ENCODE assay signal across 3 cellular contexts in genomic region chr2:70243804-70244584, GRCh38.
TF ChIP-seq lines count a peak whose summit lies in the region.

No MANE protein-coding gene starts in this region.

TF ChIP-seq in SK-N-SH, 30 proteins besides CTCF, POLR2A, EP300 and RAD21:
- no peak for TF ChIP-seq SIN3A (IDR thresholded peaks at IDR 0.05; ENCODE audit: borderline replicate concordance, low read depth, low read length)
- no peak for TF ChIP-seq EZH2phosphoT487 (IDR thresholded peaks at IDR 0.05; ENCODE audit: borderline replicate concordance, low read depth)
- TF ChIP-seq NFIC (IDR thresholded peaks at IDR 0.05; ENCODE audit: borderline replicate concordance): no peak
- no peak for TF ChIP-seq POLR2AphosphoS5 (IDR thresholded peaks at IDR 0.05; ENCODE audit: low read depth, low read length)
- no peak for TF ChIP-seq RFX5 (IDR thresholded peaks at IDR 0.05; ENCODE audit: low read length)
- TF ChIP-seq RCOR1 (IDR thresholded peaks at IDR 0.05; ENCODE audit: low read length): no peak
- no peak for TF ChIP-seq JUND (IDR thresholded peaks at IDR 0.05)
- no peak for TF ChIP-seq GATA2 (CRISPR knock-in tag; IDR thresholded peaks at IDR 0.05)
- no peak for TF ChIP-seq ELF1 (IDR thresholded peaks at IDR 0.05)
- TF ChIP-seq FOXM1 (IDR thresholded peaks at IDR 0.05; ENCODE audit: low read depth): no peak
- TF ChIP-seq, protein P1, sequence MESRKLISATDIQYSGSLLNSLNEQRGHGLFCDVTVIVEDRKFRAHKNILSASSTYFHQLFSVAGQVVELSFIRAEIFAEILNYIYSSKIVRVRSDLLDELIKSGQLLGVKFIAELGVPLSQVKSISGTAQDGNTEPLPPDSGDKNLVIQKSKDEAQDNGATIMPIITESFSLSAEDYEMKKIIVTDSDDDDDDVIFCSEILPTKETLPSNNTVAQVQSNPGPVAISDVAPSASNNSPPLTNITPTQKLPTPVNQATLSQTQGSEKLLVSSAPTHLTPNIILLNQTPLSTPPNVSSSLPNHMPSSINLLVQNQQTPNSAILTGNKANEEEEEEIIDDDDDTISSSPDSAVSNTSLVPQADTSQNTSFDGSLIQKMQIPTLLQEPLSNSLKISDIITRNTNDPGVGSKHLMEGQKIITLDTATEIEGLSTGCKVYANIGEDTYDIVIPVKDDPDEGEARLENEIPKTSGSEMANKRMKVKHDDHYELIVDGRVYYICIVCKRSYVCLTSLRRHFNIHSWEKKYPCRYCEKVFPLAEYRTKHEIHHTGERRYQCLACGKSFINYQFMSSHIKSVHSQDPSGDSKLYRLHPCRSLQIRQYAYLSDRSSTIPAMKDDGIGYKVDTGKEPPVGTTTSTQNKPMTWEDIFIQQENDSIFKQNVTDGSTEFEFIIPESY (IDR thresholded peaks at IDR 0.05; ENCODE audit: borderline replicate concordance, low read depth): no peak
- TF ChIP-seq CHD2 (IDR thresholded peaks at IDR 0.05; ENCODE audit: low read length, partially characterized antibody): no peak
- no peak for TF ChIP-seq FOXJ3 (CRISPR knock-in tag; IDR thresholded peaks at IDR 0.05)
- TF ChIP-seq USF2 (IDR thresholded peaks at IDR 0.05; ENCODE audit: borderline replicate concordance, low read depth, low read length): no peak
- TF ChIP-seq YY1 (IDR thresholded peaks at IDR 0.05; ENCODE audit: low read depth): no peak
- TF ChIP-seq GABPA (IDR thresholded peaks at IDR 0.05; ENCODE audit: low read depth): no peak
- TF ChIP-seq USF1 (IDR thresholded peaks at IDR 0.05; ENCODE audit: borderline replicate concordance, low read depth): no peak
- no peak for TF ChIP-seq RXRA (IDR thresholded peaks at IDR 0.05; ENCODE audit: borderline replicate concordance, low read depth)
- TF ChIP-seq SMC3 (IDR thresholded peaks at IDR 0.05; ENCODE audit: low read depth, low read length): no peak
- no peak for TF ChIP-seq MEF2A (IDR thresholded peaks at IDR 0.05; ENCODE audit: borderline replicate concordance, low read depth)

TF ChIP-seq in SK-N-SH treated with all-trans-retinoic acid at 6 μM for 48 hours, 23 proteins besides CTCF, POLR2A, EP300 and RAD21:
- no peak for TF ChIP-seq ZC3H10 (CRISPR knock-in tag; IDR thresholded peaks at IDR 0.05)
- TF ChIP-seq GLIS3 (CRISPR knock-in tag; IDR thresholded peaks at IDR 0.05): no peak
- no peak for TF ChIP-seq ZNF8 (CRISPR knock-in tag; IDR thresholded peaks at IDR 0.05)

TF ChIP-seq in IMR-90, 13 proteins besides CTCF, POLR2A, EP300 and RAD21:
- TF ChIP-seq MXI1 (IDR thresholded peaks at IDR 0.05; ENCODE audit: borderline replicate concordance, low read depth, low read length): no peak
- no peak for TF ChIP-seq MAFK (IDR thresholded peaks at IDR 0.05; ENCODE audit: low read depth, low read length)
- TF ChIP-seq ELK1 (IDR thresholded peaks at IDR 0.05; ENCODE audit: borderline replicate concordance, low read depth, low read length): no peak
- TF ChIP-seq SMC3 (IDR thresholded peaks at IDR 0.05; ENCODE audit: low read depth, low read length): no peak
